In the genomic region with DNA sequence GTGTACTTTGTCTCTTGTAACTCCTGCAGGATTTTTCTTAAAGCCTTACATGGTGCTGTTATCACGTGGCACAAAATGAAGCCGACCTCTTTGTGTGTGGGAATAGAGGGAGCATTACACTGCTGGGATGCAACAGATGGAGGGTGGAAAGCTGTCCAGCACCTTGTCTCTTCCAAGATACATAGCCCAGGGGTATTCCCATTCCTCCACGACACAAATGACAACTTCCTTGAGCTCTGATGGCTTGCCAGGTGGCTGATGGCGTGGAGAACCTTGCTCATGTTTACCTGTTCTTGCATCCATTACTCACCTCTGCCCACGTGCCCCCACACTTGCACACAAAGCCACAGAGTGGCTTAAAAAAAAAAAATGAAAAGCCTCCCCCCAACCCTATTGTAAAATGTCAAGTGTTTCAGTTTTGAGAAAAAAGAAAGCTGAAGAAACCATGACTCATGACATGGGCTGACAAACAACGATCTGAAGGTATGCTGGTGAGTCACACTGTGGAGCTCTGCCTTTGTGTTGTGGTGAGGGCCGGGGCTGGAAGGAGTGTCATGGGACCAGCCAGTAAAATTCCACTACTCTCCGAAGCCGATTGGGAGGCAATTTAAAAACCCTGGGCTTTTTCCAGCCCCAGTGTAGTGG, we compare ENCODE assay signal across 8 cellular contexts. TPM values are rescaled to one million over a fixed set of nuclear protein-coding genes. Genes with fewer than 3 reads are reported as not detected.
DNase-seq lines count a peak whose midpoint lies in the region; ATAC-seq and TF ChIP-seq lines count a peak whose summit lies in the region.

No MANE protein-coding gene starts in this region.

- TF ChIP-seq CTCF in BE2C (IDR thresholded peaks at IDR 0.05; ENCODE audit: low read depth, low read length): no peak
- no peak; the same call in 1 of the 2 replicates for TF ChIP-seq CTCF in OCI-LY7 (conservative IDR thresholded peaks at IDR 0.05; ENCODE audit: low read length)
- TF ChIP-seq CTCF in natural killer cell (IDR thresholded peaks at IDR 0.05): no peak

- H3K27ac Mint-ChIP-seq in activated T-cell treated with anti-CD3 and anti-CD28 coated beads, Interleukin-2, amount 50 U/mL, for 24 hours: peak overlapping the region; percentile 99
- peak overlapping the region; percentile 96 to 99 for H3K27ac Mint-ChIP-seq in natural killer cell

- no peaks in the 10 kb centered on the region for H3K79me2 ChIP-seq in OCI-LY7 (ENCODE audit: insufficient read depth, low read depth, low read length)

- H4K20me1 ChIP-seq in OCI-LY7 (ENCODE audit: insufficient read depth, low read length): no peaks in the 10 kb centered on the region

- peak overlapping the region; percentile 57 for H3K4me2 ChIP-seq in OCI-LY7 (ENCODE audit: low read length)

- peaks cover 12% of the 10 kb centered on the region for H3K9me3 Mint-ChIP-seq in activated T-cell treated with anti-CD3 and anti-CD28 coated beads, Interleukin-2, amount 50 U/mL, for 24 hours
- peaks cover 0 to 2% of the 10 kb centered on the region in 2 donors for H3K9me3 Mint-ChIP-seq in natural killer cell

- CTCF ChIA-PET in OCI-LY7 (lab: Charles Lee; ENCODE audit: unreplicated experiment): interaction anchor here (1.9 kb wide), 1 partner anchor 23 kb away, joined by 11 read pairs; no protein-coding TSS in a partner anchor

- peaks cover 45% of the 10 kb centered on the region for H3K36me3 Mint-ChIP-seq in activated T-cell treated with anti-CD3 and anti-CD28 coated beads, Interleukin-2, amount 50 U/mL, for 24 hours (ENCODE audit: low read depth)
- H3K36me3 Mint-ChIP-seq in natural killer cell: no peaks in the 10 kb centered on the region

- peaks cover 91% of the 10 kb centered on the region for H3K4me1 Mint-ChIP-seq in activated T-cell treated with anti-CD3 and anti-CD28 coated beads, Interleukin-2, amount 50 U/mL, for 24 hours (ENCODE audit: low read depth)
- H3K4me1 Mint-ChIP-seq in natural killer cell: peaks cover 63 to 72% of the 10 kb centered on the region in 2 donors

- H3K4me1 ChIP-seq in BE2C: peaks cover 11% of the 10 kb centered on the region
- peaks cover 41% of the 10 kb centered on the region for H3K4me1 ChIP-seq in OCI-LY7 (ENCODE audit: insufficient read depth, low read length, poor library complexity, severe bottlenecking)

- H3K9me3 ChIP-seq in BE2C (no peaks in the 10 kb centered on the region), OCI-LY7 (ENCODE audit: low read length) (no peaks in the 10 kb centered on the region)

- BruUV-seq in OCI-LY7 (replicated peaks; lab: Mats Ljungman, UMichigan): no TSS peak

- H2AFZ ChIP-seq in OCI-LY7 (ENCODE audit: low read length): peak overlapping the region; percentile 99

- ATAC-seq in GM19395 (IDR thresholded peaks at IDR 0.05; ENCODE audit: unreplicated experiment) (peak; percentile 55), HG03520 (IDR thresholded peaks at IDR 0.05; ENCODE audit: unreplicated experiment) (peak; percentile 41), esophagus mucosa (peak; percentile 92), natural killer cell (peak; percentile 47 to 76 (median 63))

- no peaks in the 10 kb centered on the region for H3K36me3 ChIP-seq in BE2C
- H3K36me3 ChIP-seq in OCI-LY7 (ENCODE audit: insufficient read depth, low read length): no peaks in the 10 kb centered on the region

- no peaks in the 10 kb centered on the region for H3K27me3 ChIP-seq in BE2C

- no peaks in the 10 kb centered on the region for H3K9me2 ChIP-seq in OCI-LY7 (ENCODE audit: insufficient read depth, low read length)

- POLR2A ChIA-PET in OCI-LY7 (lab: Charles Lee): interaction anchor here (0.6 to 2.2 kb wide), 5 partner anchors 8 to 409 kb away, joined by 3 to 11 read pairs (median 4); no protein-coding TSS in a partner anchor

- no peaks in the 10 kb centered on the region for H3K27me3 Mint-ChIP-seq in activated T-cell treated with anti-CD3 and anti-CD28 coated beads, Interleukin-2, amount 50 U/mL, for 24 hours
- no peaks in the 10 kb centered on the region for H3K27me3 Mint-ChIP-seq in natural killer cell (ENCODE audit: low read depth in 2 of 2)

- H3K4me3 ChIP-seq in BE2C (ENCODE audit: low read depth, low read length) (peak overlapping the region; percentile 46), OCI-LY7 (ENCODE audit: low read depth, low read length, poor library complexity, severe bottlenecking) (peak overlapping the region; percentile 21)

- peak; percentile 58 for DNase-seq in BE2C
- peak; percentile 30 for DNase-seq in OCI-LY7 (ENCODE audit: low spot score)
- peak; percentile 81 for DNase-seq in activated T-cell treated with anti-CD3 and anti-CD28 coated beads, Interleukin-2, amount 50 U/mL, for 24 hours
- peak; percentile 75 for DNase-seq in natural killer cell
- DNase-seq in stimulated activated naive CD4-positive, alpha-beta T cell treated with Interleukin-2 at 50 U/mL for 16 hours (lab: John Stamatoyannopoulos, UW): peak; percentile 94

- H3K4me3 Mint-ChIP-seq in activated T-cell treated with anti-CD3 and anti-CD28 coated beads, Interleukin-2, amount 50 U/mL, for 24 hours: peak overlapping the region; percentile 63
- H3K4me3 Mint-ChIP-seq in natural killer cell: peak overlapping the region; percentile 76

- peak overlapping the region; percentile 66 for H3K27ac ChIP-seq in OCI-LY7 (ENCODE audit: low read depth, low read length, poor library complexity, severe bottlenecking)

- intact Hi-C loops in OCI-LY7 (cut with micrococcal nuclease; ENCODE audit: unreplicated experiment) (no loop called here), natural killer cell (cut with micrococcal nuclease) (loop anchor here (1.0 to 2.0 kb wide), 5 partner anchors 11 to 125 kb away; a partner anchor contains a TSS)

RNA-seq across cellular contexts. Expression of a gene that starts 32.0 kb away (rescaled TPM):
- 561 TPM for polyA plus RNA-seq in BE2C (2012; ENCODE audit: insufficient read depth, insufficient read length, low read depth)
- 180 and 210 TPM in 2 replicates for total RNA-seq in OCI-LY7 (2014; rRNA removed; shearing (Covaris generic))
- total RNA-seq in OCI-LY7 (2022): 206 and 227 TPM in 2 replicates
- 236 TPM for total RNA-seq in esophagus mucosa
- total RNA-seq in natural killer cell: 10 to 100 TPM; 80.4 to 95.4 (median 94.9) TPM

Comparison
In these comparisons a context has a peak if more than half of its experiments do, and no peak if none do; other contexts are left out.
1. Peak in every context shown above with its lines: DNase-seq, ATAC-seq, H3K4me3 ChIP-seq and H3K27ac ChIP-seq.
2. DNase-seq: peak in every context shown above with its lines; median percentile 94 in stimulated activated naive CD4-positive, alpha-beta T cell treated with Interleukin-2 at 50 U/mL for 16 hours; 81 in activated T-cell treated with anti-CD3 and anti-CD28 coated beads, Interleukin-2, amount 50 U/mL, for 24 hours; 75 in natural killer cell; 58 in BE2C; 30 in OCI-LY7.
3. ATAC-seq: peak in every context shown above with its lines; median percentile 92 in esophagus mucosa; 63 in natural killer cell; 55 in GM19395; 41 in HG03520.